Comparison of ENCODE assay signal across 8 cellular contexts in genomic region chr2:47437287-47437686, GRCh38. TPM values are rescaled to one million over a fixed set of nuclear protein-coding genes. Genes with fewer than 3 reads are reported as not detected.
A peak's percentile ranks its signal among the peaks of the same experiment; 100 is the strongest.
DNase-seq lines count a peak whose midpoint lies in the region; ATAC-seq, FAIRE-seq and TF ChIP-seq lines count a peak whose summit lies in the region.

No MANE protein-coding gene starts in this region.

- no peaks in the 10 kb centered on the region for H3K4me1 ChIP-seq in endodermal cell (ENCODE audit: control insufficient read depth, insufficient read depth, low read length)
- no peaks in the 10 kb centered on the region for H3K4me1 ChIP-seq in pancreas

- peak in 3 of 4 donors; percentile 59 to 70 (median 67) for ATAC-seq in pancreas
- no peak for ATAC-seq in HG03565 (IDR thresholded peaks at IDR 0.05; ENCODE audit: unreplicated experiment)

- no peak overlapping the region for H3K27ac ChIP-seq in endodermal cell (ENCODE audit: low read depth, low read length)
- no peak overlapping the region for H3K27ac ChIP-seq in pancreas

- no peaks in the 10 kb centered on the region for H3K27me3 ChIP-seq in endodermal cell (ENCODE audit: control insufficient read depth, insufficient read depth, low read length, poor library complexity, severe bottlenecking)
- no peaks in the 10 kb centered on the region for H3K27me3 ChIP-seq in pancreas

- H3K9ac ChIP-seq in endodermal cell (ENCODE audit: extremely low read depth, low read length, poor library complexity, severe bottlenecking): no peak overlapping the region

- no peak overlapping the region for H3K4me3 Mint-ChIP-seq in endodermal cell

- no peak overlapping the region for H3K4me3 ChIP-seq in endodermal cell (ENCODE audit: low read length)
- H3K4me3 ChIP-seq in pancreas: no peak overlapping the region

- H3K9me3 Mint-ChIP-seq in endodermal cell: peaks cover 17% of the 10 kb centered on the region

- no peaks in the 10 kb centered on the region for H3K27me3 Mint-ChIP-seq in endodermal cell (ENCODE audit: insufficient read depth)

- H3K36me3 ChIP-seq in endodermal cell (ENCODE audit: control insufficient read depth, insufficient read depth, low read length) (peaks cover 67% of the 10 kb centered on the region), pancreas (no peaks in the 10 kb centered on the region)

- H3K9me3 ChIP-seq in endodermal cell (ENCODE audit: control insufficient read depth, low read length) (peaks cover 1% of the 10 kb centered on the region), pancreas (no peaks in the 10 kb centered on the region)

- H3K36me3 Mint-ChIP-seq in endodermal cell (ENCODE audit: low read depth): peaks cover 66% of the 10 kb centered on the region

- H3K27ac Mint-ChIP-seq in endodermal cell: no peak overlapping the region

- peak; percentile 16 for DNase-seq in EL
- DNase-seq in NCI-H2227 (lab: John Stamatoyannopoulos, UW; ENCODE audit: unreplicated experiment): peak; percentile 42
- no peak for DNase-seq in endodermal cell
- no peak for DNase-seq in pancreas
- no peak for DNase-seq in NCI-H1417 treated with DMSO at 0.1 percent for 48 hours (lab: John Stamatoyannopoulos, UW)
- no peak for DNase-seq in HuH-7 (ENCODE audit: low spot score)
- DNase-seq in GOT3 (lab: John Stamatoyannopoulos, UW): no peak

- whole genome bisulfite sequencing in endodermal cell (ENCODE audit: insufficient coverage in 1 of 2, insufficient read length in 1 of 2), 2 experiments: 73 to 87% methylated on average over 4 of the region's 4 CpGs
- 31 to 37% methylated on average over 4 of the region's 4 CpGs for WGBS in pancreas, 2 donors

- peaks cover 1% of the 10 kb centered on the region for H3K4me1 Mint-ChIP-seq in endodermal cell

- intact Hi-C loops in pancreas (cut with DNase I): loop anchor here in 2 of 3 donors (5.0 kb wide), 2 partner anchors 330 to 670 kb away; no protein-coding TSS in a partner anchor

- peak; percentile 60 for FAIRE-seq in pancreas (lab: Jason Lieb, UNC)

- TF ChIP-seq CTCF in endodermal cell (conservative IDR thresholded peaks at IDR 0.05) (peak; percentile 66), pancreas (IDR thresholded peaks at IDR 0.05) (peak in 2 of 4 donors; percentile 15 to 21)

RNA-seq across cellular contexts. Expression of gene MSH2, which starts 34.3 kb away (rescaled TPM):
- total RNA-seq in endodermal cell (100 to 1,000 TPM; 126 to 135 TPM), pancreas (10 to 100 TPM in 1 of 6 donors, 1 to 10 TPM in 5; 5.1 to 10.3 (median 8.2) TPM)
- 76.6 TPM for polyA plus RNA-seq in endodermal cell (2013, experiment 1 of 2)
- polyA plus RNA-seq in endodermal cell (2013, experiment 2 of 2): 75.8 TPM
- 1 to 10 TPM; 3.3 to 6.5 TPM for polyA plus RNA-seq in pancreas

Comparison
In these comparisons a context has a peak if more than half of its experiments do, and no peak if none do; other contexts are left out.
1. DNase-seq: peak in EL (single experiment) and NCI-H2227 (single experiment); none in endodermal cell (single experiment), pancreas (0 of 6), NCI-H1417 treated with DMSO at 0.1 percent for 48 hours (single experiment), HuH-7 (single experiment) and GOT3 (single experiment).
2. RNA of gene MSH2, which starts 34.3 kb away (total RNA-seq): 126 to 135 TPM in endodermal cell; 5.1 to 10.3 TPM in pancreas; every median in the first group is over 10 times any median in the second.